ENCODE assay signal across 12 cellular contexts in genomic region chr7:129845972-129846327, GRCh38.
A peak's percentile ranks its signal among the peaks of the same experiment; 100 is the strongest.
DNase-seq lines count a peak whose midpoint lies in the region; ATAC-seq, FAIRE-seq and TF ChIP-seq lines count a peak whose summit lies in the region.
"Had no signal": no experiment of that assay in that cellular context is flagged by ENCODE, and none has a peak within 500 bp of the region (broad histone marks: within the 10 kb centered on the region; RNA-seq: fewer than 3 reads in every experiment).

No MANE protein-coding gene starts in this region.

- no peak for TF ChIP-seq POLR2A in GM12891 (IDR thresholded peaks at IDR 0.05; ENCODE audit: low read depth, low read length)

- 98 to 100% methylated on average over 1 of the region's 1 CpG for WGBS in heart right ventricle, 2 donors
- 10 to 27% methylated on average over 1 of the region's 1 CpG for WGBS in aorta, 2 donors

- H3K27ac ChIP-seq in heart right ventricle (peak overlapping the region in 7 of 10 donors; percentile 14 to 61 (median 24)), SJCRH30 (peak overlapping the region; percentile 10; the same call in 1 of the 2 replicates), aorta (ENCODE audit: low read depth in 1 of 2, low read length in 2 of 2) (no peak overlapping the region)

- FAIRE-seq in GM12891 (lab: Jason Lieb, UNC) = no peak

- TF ChIP-seq CTCF in heart right ventricle (IDR thresholded peaks at IDR 0.05) (no peak), fibroblast of villous mesenchyme (IDR thresholded peaks at IDR 0.05; ENCODE audit: insufficient read depth, low read depth, low read length) (no peak)

- no peak for ATAC-seq in heart right ventricle
- no peak for ATAC-seq in Right ventricle myocardium inferior
- peak; percentile 50 for ATAC-seq in aorta (ENCODE audit: low FRiP score)
- no peak for ATAC-seq in GM21717 (IDR thresholded peaks at IDR 0.05; ENCODE audit: unreplicated experiment)

- no peaks in the 10 kb centered on the region for H3K27me3 ChIP-seq in heart right ventricle
- no peaks in the 10 kb centered on the region for H3K27me3 ChIP-seq in SJCRH30
- H3K27me3 ChIP-seq in aorta (ENCODE audit: control insufficient read depth in 1 of 2, insufficient read depth in 2 of 2, low read length in 1 of 2) = no peaks in the 10 kb centered on the region

- no peak overlapping the region for H3K4me3 ChIP-seq in heart right ventricle
- H3K4me3 ChIP-seq in SJCRH30 = no peak overlapping the region
- no peak overlapping the region for H3K4me3 ChIP-seq in fibroblast of villous mesenchyme (ENCODE audit: low read depth, low read length)
- no peak overlapping the region for H3K4me3 ChIP-seq in aorta (ENCODE audit: low read length in 2 of 2)

- H3K36me3 ChIP-seq in heart right ventricle (no peaks in the 10 kb centered on the region), SJCRH30 (no peaks in the 10 kb centered on the region), aorta (ENCODE audit: control insufficient read depth in 1 of 2, insufficient read depth in 2 of 2, low read length in 1 of 2) (no peaks in the 10 kb centered on the region)

- intact Hi-C loops in heart right ventricle (cut with DNase I) (no loop called here), Right ventricle myocardium inferior (cut with DNase I) (no loop called here), aorta (cut with DNase I) (no loop called here)

- H3K4me1 ChIP-seq in heart right ventricle (peaks cover 11 to 76% (median 57%) of the 10 kb centered on the region in 9 donors), SJCRH30 (peaks cover 27% of the 10 kb centered on the region), aorta (ENCODE audit: control insufficient read depth in 1 of 2, insufficient read depth in 2 of 2, low read length in 2 of 2) (peaks cover 9 to 10% of the 10 kb centered on the region in 2 donors)

- DNase-seq in heart right ventricle (no peak), Right ventricle myocardium inferior (ENCODE audit: missing footprints) (no peak), SJCRH30 (no peak), fibroblast of villous mesenchyme (ENCODE audit: low read depth) (peak; percentile 64), aorta (no peak), iPS-NIHi11 (ENCODE audit: low spot score) (no peak), GM12891 (ENCODE audit: insufficient read length, low spot score) (no peak)
- DNase-seq: activated CD4-positive, alpha-beta memory T cell treated with anti-CD3 and anti-CD28 coated beads, Interleukin-2, amount 10 ng/mL, durations not matched to agents 7 days and 5 days; CD8-positive, alpha-beta memory T cell; cerebellar nuclear complex; GOT3 had no signal

- H3K9me3 ChIP-seq in heart right ventricle (no peaks in the 10 kb centered on the region), SJCRH30 (replicated peaks) (no peaks in the 10 kb centered on the region), aorta (ENCODE audit: control insufficient read depth, low read length) (no peaks in the 10 kb centered on the region)

TF ChIP-seq in GM12891, 5 proteins besides CTCF, POLR2A, EP300 and RAD21:
- TF ChIP-seq PAX5 (IDR thresholded peaks at IDR 0.05; ENCODE audit: insufficient read depth, low read length, severe bottlenecking) (no peak), POLR2AphosphoS5 (IDR thresholded peaks at IDR 0.05; ENCODE audit: low read depth, low read length) (no peak), TAF1 (IDR thresholded peaks at IDR 0.05; ENCODE audit: low read depth, low read length) (no peak), POU2F2 (IDR thresholded peaks at IDR 0.05; ENCODE audit: low read depth, low read length) (no peak), SPI1 (IDR thresholded peaks at IDR 0.05; ENCODE audit: low read depth, low read length) (no peak)

Comparison
In these comparisons a context has a peak if more than half of its experiments do, and no peak if none do; other contexts are left out.
1. H3K27ac ChIP-seq: peak in heart right ventricle (7 of 10) and SJCRH30 (single experiment); none in aorta (0 of 2).